Comparison of ENCODE assay signal across 13 cellular contexts in genomic region chr16:51431517-51432241, GRCh38.
DNase-seq lines count a peak whose midpoint lies in the region; ATAC-seq and TF ChIP-seq lines count a peak whose summit lies in the region.
"Had no signal": no experiment of that assay in that cellular context is flagged by ENCODE, and none has a peak within 500 bp of the region (broad histone marks: within the 10 kb centered on the region; RNA-seq: fewer than 3 reads in every experiment).

No MANE protein-coding gene starts in this region.

- H3K9me3 ChIP-seq in MM.1S (replicated peaks; ENCODE audit: insufficient read depth, low read length) = no peaks in the 10 kb centered on the region

- H3K36me3 ChIP-seq in MM.1S (replicated peaks; ENCODE audit: insufficient read depth, low read length) (no peaks in the 10 kb centered on the region), brain microvascular endothelial cell (replicated peaks) (no peaks in the 10 kb centered on the region)

- no peaks in the 10 kb centered on the region for H3K79me2 ChIP-seq in MM.1S (ENCODE audit: low read length)

- no peak for ATAC-seq in HG02588 (IDR thresholded peaks at IDR 0.05; ENCODE audit: unreplicated experiment)
- ATAC-seq in GM18867 (IDR thresholded peaks at IDR 0.05; ENCODE audit: unreplicated experiment) = no peak
- ATAC-seq in GM19328 (IDR thresholded peaks at IDR 0.05; ENCODE audit: unreplicated experiment) = no peak
- ATAC-seq: HCT116; stimulated activated effector memory CD8-positive, alpha-beta T cell treated with anti-CD3 and anti-CD28 coated beads, Interleukin-12 subunit alpha, Interleukin-12 subunit beta, amount 100 ng/mL, for 72 hours had no signal

- in situ Hi-C loops in brain microvascular endothelial cell (cut with HindIII; ENCODE audit: low pct_ligation_motif_present, low sequenced_read_pairs) = no loop called here

- H3K27ac ChIP-seq in MM.1S (ENCODE audit: low read length) (no peak overlapping the region), brain microvascular endothelial cell (peak overlapping the region; percentile 27)

- no peak overlapping the region for H3K4me2 ChIP-seq in MM.1S (ENCODE audit: low read depth, low read length)

- no peaks in the 10 kb centered on the region for H3K9me2 ChIP-seq in MM.1S (replicated peaks; ENCODE audit: insufficient read depth, low read length)

- no peak overlapping the region for H2AFZ ChIP-seq in MM.1S (ENCODE audit: low read length)

- H3K4me1 ChIP-seq in MM.1S (ENCODE audit: low read length) = no peaks in the 10 kb centered on the region

- H3K27me3 ChIP-seq in MM.1S (replicated peaks; ENCODE audit: insufficient read depth, low read length) = no peaks in the 10 kb centered on the region
- no peaks in the 10 kb centered on the region for H3K27me3 ChIP-seq in brain microvascular endothelial cell (replicated peaks)

- no peaks in the 10 kb centered on the region for H3F3A ChIP-seq in MM.1S (ENCODE audit: insufficient read depth, low read length)

- DNase-seq in AG10803 (ENCODE audit: low read depth) (peak; percentile 99), MM.1S (peak; percentile 9), brain microvascular endothelial cell (peak; percentile 93), medulla oblongata (ENCODE audit: extremely low spot score) (peak; percentile 64), GM20000 (ENCODE audit: low spot score) (no peak)
- DNase-seq: activated CD4-positive, alpha-beta T cell treated with anti-CD3 and anti-CD28 coated beads, Interleukin-2, amount 50 U/mL, for 48 hours; endodermal cell; NCI-H2081 treated with DMSO at 0.1 percent for 48 hours had no signal

- H3K4me3 ChIP-seq in AG10803 (ENCODE audit: low read length) = no peak overlapping the region
- no peak overlapping the region for H3K4me3 ChIP-seq in MM.1S (ENCODE audit: low read length)
- H3K4me3 ChIP-seq in brain microvascular endothelial cell (ENCODE audit: low read depth, low read length) = no peak overlapping the region

- H3K9ac ChIP-seq in MM.1S (ENCODE audit: low read length) = no peak overlapping the region

- no peaks in the 10 kb centered on the region for H4K20me1 ChIP-seq in MM.1S (ENCODE audit: insufficient read depth, low read length)

- TF ChIP-seq CTCF in AG10803 (conservative IDR thresholded peaks at IDR 0.05; ENCODE audit: low read length) (no peak), MM.1S (IDR thresholded peaks at IDR 0.05; ENCODE audit: low read length) (no peak), brain microvascular endothelial cell (IDR thresholded peaks at IDR 0.05; ENCODE audit: low read depth, low read length, missing control alignments) (no peak), GM20000 (IDR thresholded peaks at IDR 0.05; ENCODE audit: extremely low read depth, missing control alignments) (no peak)
